ENCODE assay signal across 16 cellular contexts in the genomic region with DNA sequence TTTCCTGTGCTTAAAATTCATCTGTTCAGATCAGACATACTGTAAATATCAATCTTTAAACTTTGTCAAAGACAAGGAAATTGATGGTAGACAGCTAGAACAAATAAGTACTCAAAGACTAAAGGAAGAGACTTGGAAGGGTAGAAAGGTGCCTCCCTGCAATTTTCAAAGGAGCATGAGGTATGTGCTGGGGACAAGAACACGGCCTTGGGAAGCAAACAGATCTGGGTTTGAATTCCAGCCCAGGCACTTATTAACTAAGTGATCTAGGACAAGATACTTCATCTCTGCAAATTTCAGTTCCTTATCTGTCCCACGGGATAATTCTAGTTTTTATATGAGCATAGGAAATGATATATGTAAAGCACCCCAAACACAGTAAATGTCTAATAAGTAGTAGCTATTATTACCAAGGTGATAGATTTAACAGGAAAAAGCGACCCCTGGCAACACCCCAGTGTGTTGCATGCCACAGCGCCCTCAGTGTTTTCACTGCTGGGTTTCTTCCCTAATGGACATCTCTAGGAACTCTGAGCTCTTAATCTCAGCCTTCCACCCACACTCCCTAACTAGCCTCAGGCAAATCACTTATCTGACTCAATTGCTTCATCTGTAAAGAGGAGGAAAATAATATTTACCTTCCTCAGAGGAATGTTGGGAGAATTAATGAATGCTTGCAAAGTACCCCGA. TPM values are rescaled to one million over a fixed set of nuclear protein-coding genes. Genes with fewer than 3 reads are reported as not detected.
DNase-seq lines count a peak whose midpoint lies in the region; ATAC-seq, FAIRE-seq and TF ChIP-seq lines count a peak whose summit lies in the region.
"Had no signal": no experiment of that assay in that cellular context is flagged by ENCODE, and none has a peak within 500 bp of the region (broad histone marks: within the 10 kb centered on the region; RNA-seq: fewer than 3 reads in every experiment).

No MANE protein-coding gene starts in this region.

- H3K36me3 ChIP-seq in GM06990 (ENCODE audit: control insufficient read depth, insufficient read depth, low read length): no peaks in the 10 kb centered on the region
- H3K36me3 ChIP-seq in Loucy (ENCODE audit: insufficient read depth, low read length): no peaks in the 10 kb centered on the region
- no peaks in the 10 kb centered on the region for H3K36me3 ChIP-seq in GM12878 (ENCODE audit: control insufficient read depth in 2 of 2, insufficient read depth in 2 of 2, low read length in 1 of 2)
- H3K36me3 ChIP-seq: adrenal gland had no signal

- WGBS in GM12878 (ENCODE audit: insufficient coverage, insufficient replicate concordance, low lambda C conversion rate, missing lambda C conversion rate): 11% methylated on average over 5 of the region's 5 CpGs

- in situ Hi-C loops in GM12878 (cut with MboI): no loop called here

- H3K27ac Mint-ChIP-seq in osteocyte (ENCODE audit: unreplicated experiment): no peak overlapping the region
- no peak overlapping the region for H3K27ac Mint-ChIP-seq in activated T-helper 2 cell treated with anti-CD3 and anti-CD28 coated beads, Interferon-gamma antibody, Interleukin-2, Interleukin-4, amounts not matched to agents 10 μg/mL and 5 μg/mL and 100 μg/mL, durations not matched to agents 14 hours and 24 hours and 36 hours
- H3K27ac Mint-ChIP-seq: activated CD4-positive, alpha-beta T cell treated with anti-CD3 and anti-CD28 coated beads for 36 hours; activated T-cell treated with anti-CD3 and anti-CD28 coated beads, Interleukin-2, amount 50 U/mL, for 24 hours; CD8-positive, alpha-beta memory T cell had no signal

- H3K4me1 ChIP-seq in Loucy (ENCODE audit: insufficient read depth, low read length, poor library complexity, severe bottlenecking) (no peaks in the 10 kb centered on the region), GM12878 (ENCODE audit: control insufficient read depth, insufficient read depth, low read length) (no peaks in the 10 kb centered on the region)

- peak; percentile 28 for TF ChIP-seq CTCF in GM06990 (IDR thresholded peaks at IDR 0.05; ENCODE audit: insufficient read depth, low read length, poor library complexity, severe bottlenecking)
- TF ChIP-seq CTCF in Loucy (conservative IDR thresholded peaks at IDR 0.05; ENCODE audit: low read length): peak; percentile 33
- peak in 2 of 3 experiments; percentile 17 to 18; a peak in 2 of 6 replicates for TF ChIP-seq CTCF in GM12878 (IDR thresholded peaks at IDR 0.05 in 2 of 3, conservative IDR thresholded peaks at IDR 0.05 in 1 of 3; ENCODE audit: control insufficient read depth in 2 of 3, extremely low read depth in 1 of 3, insufficient read depth in 1 of 3, low read depth in 3 of 3, low read length in 3 of 3)
- TF ChIP-seq CTCF in osteocyte (IDR thresholded peaks at IDR 0.05): peak; percentile 11

- H3K4me3 ChIP-seq in GM06990 (replicated peaks; ENCODE audit: low read depth, low read length) (no peak overlapping the region), Loucy (ENCODE audit: low read length, poor library complexity, severe bottlenecking) (no peak overlapping the region), GM12878 (no peak overlapping the region)
- H3K4me3 ChIP-seq: adrenal gland had no signal

- SMC1A ChIA-PET in GM12878 (lab: Charles Lee; ENCODE audit: uncharacterized antibody, unreplicated experiment): interaction anchor here (1.1 to 1.4 kb wide), 2 partner anchors 9 to 461 kb away, joined by 3 read pairs; no protein-coding TSS in a partner anchor

- no peaks in the 10 kb centered on the region for H3K27me3 Mint-ChIP-seq in osteocyte (ENCODE audit: unreplicated experiment)
- no peaks in the 10 kb centered on the region for H3K27me3 Mint-ChIP-seq in activated T-helper 2 cell treated with anti-CD3 and anti-CD28 coated beads, Interferon-gamma antibody, Interleukin-2, Interleukin-4, amounts not matched to agents 10 μg/mL and 5 μg/mL and 100 μg/mL, durations not matched to agents 14 hours and 24 hours and 36 hours (ENCODE audit: low read depth)
- H3K27me3 Mint-ChIP-seq: activated CD4-positive, alpha-beta T cell treated with anti-CD3 and anti-CD28 coated beads for 36 hours; activated T-cell treated with anti-CD3 and anti-CD28 coated beads, Interleukin-2, amount 50 U/mL, for 24 hours had no signal

- ATAC-seq in GM12878 (no peak), HG02763 (IDR thresholded peaks at IDR 0.05; ENCODE audit: unreplicated experiment) (no peak), GM18517 (IDR thresholded peaks at IDR 0.05; ENCODE audit: unreplicated experiment) (no peak)
- ATAC-seq: activated CD4-positive, alpha-beta T cell treated with anti-CD3 and anti-CD28 coated beads for 36 hours had no signal

- H3K9me3 Mint-ChIP-seq in osteocyte (ENCODE audit: unreplicated experiment): peaks cover 6% of the 10 kb centered on the region
- H3K9me3 Mint-ChIP-seq in activated T-helper 2 cell treated with anti-CD3 and anti-CD28 coated beads, Interferon-gamma antibody, Interleukin-2, Interleukin-4, amounts not matched to agents 10 μg/mL and 5 μg/mL and 100 μg/mL, durations not matched to agents 14 hours and 24 hours and 36 hours: peaks cover 4% of the 10 kb centered on the region
- H3K9me3 Mint-ChIP-seq: activated T-cell treated with anti-CD3 and anti-CD28 coated beads, Interleukin-2, amount 50 U/mL, for 24 hours had no signal

- H2AFZ ChIP-seq in Loucy (ENCODE audit: low read length) (no peak overlapping the region), GM12878 (ENCODE audit: control insufficient read depth, low read depth, low read length) (no peak overlapping the region)

- FAIRE-seq in GM12878 (lab: Jason Lieb, UNC): no peak

- CTCF ChIA-PET in GM12878 (lab: Yijun Ruan, JAX): interaction anchor here (1.3 kb wide), 2 partner anchors 9 to 570 kb away, joined by 3 to 4 read pairs; no protein-coding TSS in a partner anchor

- peaks cover 30% of the 10 kb centered on the region for H3K4me1 Mint-ChIP-seq in osteocyte (ENCODE audit: unreplicated experiment)
- H3K4me1 Mint-ChIP-seq in activated T-helper 2 cell treated with anti-CD3 and anti-CD28 coated beads, Interferon-gamma antibody, Interleukin-2, Interleukin-4, amounts not matched to agents 10 μg/mL and 5 μg/mL and 100 μg/mL, durations not matched to agents 14 hours and 24 hours and 36 hours (ENCODE audit: low read depth): no peaks in the 10 kb centered on the region
- H3K4me1 Mint-ChIP-seq: activated CD4-positive, alpha-beta T cell treated with anti-CD3 and anti-CD28 coated beads for 36 hours; CD8-positive, alpha-beta memory T cell had no signal

- POLR2A ChIA-PET in GM12878 (lab: Charles Lee): no interaction called here

- H3F3A ChIP-seq in Loucy (ENCODE audit: low read depth): no peaks in the 10 kb centered on the region

- H3K9me3 ChIP-seq in Loucy (ENCODE audit: insufficient read depth, low read depth, low read length): no peaks in the 10 kb centered on the region
- no peaks in the 10 kb centered on the region for H3K9me3 ChIP-seq in GM12878 (replicated peaks; ENCODE audit: control insufficient read depth, insufficient read depth, low read length)
- H3K9me3 ChIP-seq: adrenal gland had no signal

- H3K27me3 ChIP-seq in GM06990 (replicated peaks; ENCODE audit: control insufficient read depth, insufficient read depth, low read length) (no peaks in the 10 kb centered on the region; the same call in 1 of the 2 replicates), Loucy (ENCODE audit: insufficient read depth, low read length, poor library complexity, severe bottlenecking) (no peaks in the 10 kb centered on the region), GM12878 (replicated peaks in 1 of 2; ENCODE audit: control insufficient read depth in 2 of 2, insufficient read depth in 2 of 2, low read length in 1 of 2) (no peaks in the 10 kb centered on the region)
- H3K27me3 ChIP-seq: adrenal gland had no signal

- H4K20me1 ChIP-seq in Loucy (ENCODE audit: insufficient read depth, low read length, poor library complexity, severe bottlenecking): no peaks in the 10 kb centered on the region
- no peaks in the 10 kb centered on the region for H4K20me1 ChIP-seq in GM12878 (ENCODE audit: control insufficient read depth, insufficient read depth)

- DNase-seq in GM06990 (ENCODE audit: extremely low read depth, insufficient read length): no peak
- DNase-seq in GM12878 (ENCODE audit: low read depth, low spot score): no peak
- DNase-seq in osteocyte (ENCODE audit: extremely low spot score, unreplicated experiment): no peak
- DNase-seq in stimulated activated CD8-positive, alpha-beta memory T cell treated with anti-CD3 and anti-CD28 coated beads, Interleukin-4, amount 100 ng/mL, for 48 hours: no peak
- no peak for DNase-seq in activated T-helper 2 cell treated with anti-CD3 and anti-CD28 coated beads, Interferon-gamma antibody, Interleukin-2, Interleukin-4, amounts not matched to agents 10 μg/mL and 5 μg/mL and 100 μg/mL, durations not matched to agents 14 hours and 24 hours and 36 hours (ENCODE audit: low spot score)
- DNase-seq: activated CD4-positive, alpha-beta T cell treated with anti-CD3 and anti-CD28 coated beads for 36 hours; activated T-cell treated with anti-CD3 and anti-CD28 coated beads, Interleukin-2, amount 50 U/mL, for 24 hours; CD8-positive, alpha-beta memory T cell; NCI-H2107; stimulated activated CD4-positive, alpha-beta T cell treated with anti-CD3 and anti-CD28 coated beads, Interleukin-12 subunit alpha, Interleukin-12 subunit beta, amount 100 ng/mL, for 4 hours; substantia nigra; SW 1271 had no signal

- H3K4me3 Mint-ChIP-seq in osteocyte (ENCODE audit: unreplicated experiment): no peak overlapping the region
- H3K4me3 Mint-ChIP-seq in activated T-helper 2 cell treated with anti-CD3 and anti-CD28 coated beads, Interferon-gamma antibody, Interleukin-2, Interleukin-4, amounts not matched to agents 10 μg/mL and 5 μg/mL and 100 μg/mL, durations not matched to agents 14 hours and 24 hours and 36 hours (ENCODE audit: low read depth): no peak overlapping the region
- H3K4me3 Mint-ChIP-seq: activated CD4-positive, alpha-beta T cell treated with anti-CD3 and anti-CD28 coated beads for 36 hours; activated T-cell treated with anti-CD3 and anti-CD28 coated beads, Interleukin-2, amount 50 U/mL, for 24 hours; CD8-positive, alpha-beta memory T cell had no signal

- no peak overlapping the region for H3K27ac ChIP-seq in GM12878 (ENCODE audit: control insufficient read depth, insufficient read depth)
- H3K27ac ChIP-seq: adrenal gland had no signal

- H3K4me2 ChIP-seq in Loucy (ENCODE audit: low read depth, low read length, poor library complexity, severe bottlenecking) (no peak overlapping the region), GM12878 (ENCODE audit: control insufficient read depth, insufficient read depth) (no peak overlapping the region)

- TF ChIP-seq RAD21 in GM12878 (IDR thresholded peaks at IDR 0.05; ENCODE audit: insufficient read depth, low read depth, low read length): no peak; the same call in 1 of the 2 replicates

- no peak for TF ChIP-seq EP300 in GM12878 (IDR thresholded peaks at IDR 0.05; ENCODE audit: borderline replicate concordance in 1 of 2, control insufficient read depth in 1 of 2, low read depth in 2 of 2, low read length in 2 of 2)

- TF ChIP-seq POLR2A in GM12878 (IDR thresholded peaks at IDR 0.05; ENCODE audit: low read depth, low read length): no peak

- BruUV-seq in GM12878 (replicated peaks; lab: Mats Ljungman, UMichigan): no TSS peak

- H3K9ac ChIP-seq in Loucy (ENCODE audit: low read depth, low read length, poor library complexity, severe bottlenecking) (no peak overlapping the region), GM12878 (ENCODE audit: control insufficient read depth, insufficient read depth, low read length) (no peak overlapping the region)

- H3K79me2 ChIP-seq in Loucy (ENCODE audit: insufficient read depth, low read length) (no peaks in the 10 kb centered on the region), GM12878 (ENCODE audit: control insufficient read depth, insufficient read depth, low read length) (no peaks in the 10 kb centered on the region)

- RAD21 ChIA-PET in GM12878 (lab: Charles Lee; ENCODE audit: unreplicated experiment): no interaction called here

- no peaks in the 10 kb centered on the region for H3K9me2 ChIP-seq in Loucy (replicated peaks; ENCODE audit: low read depth, low read length)

- no peaks in the 10 kb centered on the region for H3K36me3 Mint-ChIP-seq in osteocyte (ENCODE audit: unreplicated experiment)
- H3K36me3 Mint-ChIP-seq in activated T-helper 2 cell treated with anti-CD3 and anti-CD28 coated beads, Interferon-gamma antibody, Interleukin-2, Interleukin-4, amounts not matched to agents 10 μg/mL and 5 μg/mL and 100 μg/mL, durations not matched to agents 14 hours and 24 hours and 36 hours (ENCODE audit: low read depth): no peaks in the 10 kb centered on the region
- H3K36me3 Mint-ChIP-seq: CD8-positive, alpha-beta memory T cell had no signal

- intact Hi-C loops in GM12878 (cut with micrococcal nuclease; ENCODE audit: unreplicated experiment): no loop called here
- intact Hi-C loops in activated T-helper 2 cell treated with anti-CD3 and anti-CD28 coated beads, Interferon-gamma antibody, Interleukin-2, Interleukin-4, amounts not matched to agents 10 μg/mL and 5 μg/mL and 100 μg/mL, durations not matched to agents 14 hours and 24 hours and 36 hours (cut with micrococcal nuclease): no loop called here

RNA-seq across cellular contexts. Expression of gene BMP4, which starts 44.7 kb away (rescaled TPM):
- not detected in 2 replicates for total RNA-seq in GM12878 (2013; cell fraction: nucleolus; rRNA removed)
- total RNA-seq in GM12878 (2014; rRNA removed) (0.49 and 1.4 TPM in 2 replicates), GM12878 (2014; rRNA removed; fragmentation: Illumina TruSeq; extraction: Trizol) (0.22 and 0.32 TPM in 2 replicates), GM12878 (2021) (0.46 and 0.85 TPM in 2 replicates), osteocyte (6.9 and 7.3 TPM in 2 replicates)
- 7.5 TPM for polyA plus RNA-seq in GM12878 (2011; ENCODE audit: low read depth)
- polyA plus RNA-seq in GM12878 (2011; rRNA removed) (not detected in 2 replicates), GM12878 (2014; fragmentation: Illumina TruSeq; extraction: Trizol) (0.21 and 0.60 TPM in 2 replicates), GM12878 (2014; fragmentation: Nextera tagmentation; extraction: Ambion mirVana) (under 1 TPM; 0.11 to 0.31 TPM), GM12878 (2014; rRNA removed) (0.23 and 1.2 TPM in 2 replicates), GM12878 (2016; fragmentation: Nextera tagmentation; extraction: Ambion mirVana) (1 to 10 TPM; 1.3 to 1.8 TPM)
- not detected in 2 replicates for polyA plus RNA-seq in GM12878 (2011; cell fraction: cytosol; rRNA removed)
- polyA plus RNA-seq in GM12878 (2011; cell fraction: nucleus; rRNA removed): not detected in 2 replicates
- polyA plus RNA-seq in GM12878 (2012): 14.6 and 21.4 TPM in 2 replicates
- polyA minus RNA-seq in GM12878 (2011; rRNA and poly(A)+ RNA removed): not detected in 2 replicates
- polyA minus RNA-seq in GM12878 (2011; cell fraction: cytosol; rRNA and poly(A)+ RNA removed): not detected in 2 replicates
- not detected in 2 replicates for polyA minus RNA-seq in GM12878 (2011; cell fraction: nucleus; rRNA and poly(A)+ RNA removed)
- not detected in 2 replicates for total RNA-seq in activated T-helper 2 cell treated with anti-CD3 and anti-CD28 coated beads, Interferon-gamma antibody, Interleukin-2, Interleukin-4, amounts not matched to agents 10 μg/mL and 5 μg/mL and 100 μg/mL, durations not matched to agents 14 hours and 24 hours and 36 hours
- total RNA-seq: activated CD4-positive, alpha-beta T cell treated with anti-CD3 and anti-CD28 coated beads for 36 hours had no signal
- polyA plus RNA-seq: CD8-positive, alpha-beta memory T cell had no signal
